25 cellular contexts compared by ENCODE assay signal in genomic region chr16:79150128-79150527, GRCh38.
"Had no signal": no experiment of that assay in that cellular context is flagged by ENCODE, and none has a peak within 500 bp of the region (broad histone marks: within the 10 kb centered on the region; RNA-seq: fewer than 3 reads in every experiment).

No MANE protein-coding gene starts in this region.

- H3K4me2 ChIP-seq: neural progenitor cell had no signal

- H2AFZ ChIP-seq: neural progenitor cell had no signal

- ATAC-seq: left lung; naive thymus-derived CD4-positive, alpha-beta T cell; psoas muscle; stimulated activated naive B cell treated with anti-CD40 and anti-IgM and Interleukin-4, amounts not matched to agents 10 μg/mL and 1 μg/mL and 100 μg/mL, for 72 hours; stimulated activated naive CD8-positive, alpha-beta T cell treated with anti-CD3 and anti-CD28 coated beads, Interleukin-15, amount 100 ng/mL, for 72 hours had no signal

- H3K36me3 ChIP-seq: colonic mucosa, esophagus squamous epithelium, heart right ventricle, left lung, neural progenitor cell, ovary, sigmoid colon, spleen, suprapubic skin, vagina had no signal

- H3K4me3 ChIP-seq: colonic mucosa, esophagus squamous epithelium, heart right ventricle, left lung, neural progenitor cell, ovary, psoas muscle, sigmoid colon, spleen, suprapubic skin, vagina had no signal

- H3K9ac ChIP-seq: neural progenitor cell had no signal

- H3K27me3 ChIP-seq: colonic mucosa, esophagus squamous epithelium, heart right ventricle, left lung, neural progenitor cell, ovary, sigmoid colon, spleen, suprapubic skin, vagina had no signal

- H3K27ac ChIP-seq: colonic mucosa, esophagus squamous epithelium, heart right ventricle, left lung, neural progenitor cell, ovary, psoas muscle, sigmoid colon, spleen, suprapubic skin, vagina had no signal

- DNase-seq: colonic mucosa; effector memory CD4-positive, alpha-beta T cell; erythroblast; esophagus squamous epithelium; foreskin melanocyte; glutamatergic neuron; heart right ventricle; hypothalamus; immature natural killer cell; islet precursor cell; left lung; mesenchymal stem cell; naive thymus-derived CD4-positive, alpha-beta T cell; nucleus accumbens; ovary; posterior cingulate gyrus; psoas muscle; right cardiac atrium; sigmoid colon; spleen; stimulated activated naive B cell treated with anti-CD40 and anti-IgM and Interleukin-4, amounts not matched to agents 10 μg/mL and 1 μg/mL and 100 μg/mL, for 72 hours; stimulated activated naive CD8-positive, alpha-beta T cell treated with anti-CD3 and anti-CD28 coated beads, Interleukin-15, amount 100 ng/mL, for 72 hours had no signal

- H3K4me1 ChIP-seq: colonic mucosa, left lung, psoas muscle, sigmoid colon, spleen, suprapubic skin, vagina had no signal

- H3K9me3 ChIP-seq: colonic mucosa, esophagus squamous epithelium, heart right ventricle, left lung, ovary, psoas muscle, sigmoid colon, spleen, suprapubic skin, vagina had no signal
